Comparison of ENCODE assay signal across 8 cellular contexts in genomic region chr9:38018964-38019602, GRCh38. TPM values are rescaled to one million over a fixed set of nuclear protein-coding genes. Genes with fewer than 3 reads are reported as not detected.
DNase-seq lines count a peak whose midpoint lies in the region; ATAC-seq and TF ChIP-seq lines count a peak whose summit lies in the region.

No MANE protein-coding gene starts in this region.

- H3K79me2 ChIP-seq in neural cell (replicated peaks; ENCODE audit: insufficient read depth, low read length), result peaks cover 66% of the 10 kb centered on the region

- H3K36me3 Mint-ChIP-seq in endothelial cell (ENCODE audit: low read depth, unreplicated experiment), result peaks cover 11% of the 10 kb centered on the region

- no peak for TF ChIP-seq CTCF in endothelial cell (IDR thresholded peaks at IDR 0.05; ENCODE audit: unreplicated experiment)
- no peak for TF ChIP-seq CTCF in neural cell (IDR thresholded peaks at IDR 0.05; ENCODE audit: poor library complexity, severe bottlenecking)

- peaks cover 78% of the 10 kb centered on the region for H3K4me1 Mint-ChIP-seq in endothelial cell (ENCODE audit: unreplicated experiment)

- H3K4me3 ChIP-seq in neural cell (ENCODE audit: low read length), result peak overlapping the region; percentile 32

- TF ChIP-seq RAD21 in neural cell (conservative IDR thresholded peaks at IDR 0.05), result no peak

- ATAC-seq in GM21825 (IDR thresholded peaks at IDR 0.05; ENCODE audit: unreplicated experiment) (no peak), HG03565 (IDR thresholded peaks at IDR 0.05; ENCODE audit: unreplicated experiment) (no peak)

- peak overlapping the region; percentile 48 for H3K27ac Mint-ChIP-seq in endothelial cell (ENCODE audit: unreplicated experiment)

- H3K9me2 ChIP-seq in neural cell (ENCODE audit: insufficient read depth, low read length), result no peaks in the 10 kb centered on the region

- DNase-seq in COLO668 (lab: John Stamatoyannopoulos, UW; ENCODE audit: unreplicated experiment) (peak; percentile 53), NCI-H69 (lab: John Stamatoyannopoulos, UW) (peak; percentile 84), endothelial cell (ENCODE audit: low spot score) (no peak), D341Med (ENCODE audit: low spot score) (no peak), AML-193 (lab: John Stamatoyannopoulos, UW) (no peak)

- peak overlapping the region; percentile 25 for H3K4me3 Mint-ChIP-seq in endothelial cell (ENCODE audit: unreplicated experiment)

- H3K9me3 Mint-ChIP-seq in endothelial cell (ENCODE audit: unreplicated experiment), result no peaks in the 10 kb centered on the region

- TF ChIP-seq EP300 in neural cell (conservative IDR thresholded peaks at IDR 0.05; ENCODE audit: poor library complexity, severe bottlenecking), result no peak

- H3K36me3 ChIP-seq in neural cell (ENCODE audit: insufficient read depth, low read length), result no peaks in the 10 kb centered on the region

- H3K27ac ChIP-seq in neural cell (ENCODE audit: low read length), result peak overlapping the region; percentile 77

- H3K27me3 ChIP-seq in neural cell (ENCODE audit: insufficient read depth, low read depth, low read length), result no peaks in the 10 kb centered on the region

- H3K9ac ChIP-seq in neural cell (ENCODE audit: low read length), result peak overlapping the region; percentile 45

- H4K20me1 ChIP-seq in neural cell (ENCODE audit: insufficient read depth), result no peaks in the 10 kb centered on the region

- H2AFZ ChIP-seq in neural cell (ENCODE audit: low read depth, low read length), result no peak overlapping the region

- H3K27me3 Mint-ChIP-seq in endothelial cell (ENCODE audit: unreplicated experiment), result peaks cover 7% of the 10 kb centered on the region

- H3F3A ChIP-seq in neural cell (ENCODE audit: insufficient read depth, low read length, poor library complexity, severe bottlenecking), result no peaks in the 10 kb centered on the region

- H3K9me3 ChIP-seq in neural cell (ENCODE audit: low read length), result no peaks in the 10 kb centered on the region

- no peak overlapping the region for H3K4me2 ChIP-seq in neural cell (ENCODE audit: low read length)

TF ChIP-seq in neural cell, 6 proteins besides CTCF, POLR2A, EP300 and RAD21:
- no peak for TF ChIP-seq EZH2 (IDR thresholded peaks at IDR 0.05; ENCODE audit: borderline replicate concordance, insufficient read depth, low read length, poor library complexity, severe bottlenecking)
- TF ChIP-seq TAF1 (IDR thresholded peaks at IDR 0.05; ENCODE audit: low read depth), result no peak
- no peak for TF ChIP-seq MXI1 (conservative IDR thresholded peaks at IDR 0.05; ENCODE audit: poor library complexity, severe bottlenecking)
- no peak for TF ChIP-seq REST (IDR thresholded peaks at IDR 0.05; ENCODE audit: borderline replicate concordance)
- TF ChIP-seq SMC3 (conservative IDR thresholded peaks at IDR 0.05; ENCODE audit: poor library complexity), result no peak
- no peak for TF ChIP-seq POLR2AphosphoS5 (IDR thresholded peaks at IDR 0.05)

RNA-seq across cellular contexts. Expression of gene SHB, which starts 49.9 kb away (rescaled TPM):
- total RNA-seq in endothelial cell (ENCODE audit: unreplicated experiment), result 18.5 TPM
- 17.5 and 19.4 TPM in 2 replicates for polyA plus RNA-seq in neural cell
- 38.4 and 43.1 TPM in 2 replicates for polyA minus RNA-seq in neural cell

Comparison
In these comparisons a context has a peak if more than half of its experiments do, and no peak if none do; other contexts are left out.
1. DNase-seq: peak in COLO668 (single experiment) and NCI-H69 (single experiment); none in endothelial cell (single experiment), D341Med (single experiment) and AML-193 (0 of 2).